In genomic region chr10:24721254-24722106, GRCh38 we compare ENCODE assay signal across 8 cellular contexts. TPM values are rescaled to one million over a fixed set of nuclear protein-coding genes. Genes with fewer than 3 reads are reported as not detected.
DNase-seq lines count a peak whose midpoint lies in the region; ATAC-seq and TF ChIP-seq lines count a peak whose summit lies in the region.

No MANE protein-coding gene starts in this region.

- H3K27ac Mint-ChIP-seq in neural crest cell (ENCODE audit: unreplicated experiment) = peak overlapping the region; percentile 82

- no peaks in the 10 kb centered on the region for H3K27me3 Mint-ChIP-seq in neural crest cell (ENCODE audit: low read depth)

- TF ChIP-seq CTCF in GM12864 (IDR thresholded peaks at IDR 0.05; ENCODE audit: low read depth, low read length, missing control alignments) (no peak), fibroblast of mammary gland (conservative IDR thresholded peaks at IDR 0.05; ENCODE audit: control insufficient read depth, insufficient read depth, low read depth, low read length) (no peak), neural crest cell (conservative IDR thresholded peaks at IDR 0.05) (no peak)

- no peak overlapping the region for H3K27ac ChIP-seq in SJCRH30

- peaks cover 21% of the 10 kb centered on the region for H3K4me1 ChIP-seq in SJCRH30

- H3K36me3 Mint-ChIP-seq in neural crest cell (ENCODE audit: low read depth) = peaks cover 3% of the 10 kb centered on the region

- peaks cover 29% of the 10 kb centered on the region for H3K4me1 Mint-ChIP-seq in neural crest cell

- H3K27me3 ChIP-seq in SJCRH30 = no peaks in the 10 kb centered on the region

- DNase-seq in GM12864 (ENCODE audit: low read depth) (no peak), SJCRH30 (peak; percentile 7 to 11), fibroblast of mammary gland (ENCODE audit: low read depth) (no peak), neural crest cell (ENCODE audit: low read depth, low spot score) (peak; percentile 22)
- no peak for DNase-seq in NK-92 treated with Interleukin-12 subunit alpha and Interleukin-12 subunit beta, amount 100 ng/mL, for 24 hours (lab: John Stamatoyannopoulos, UW)

- no peaks in the 10 kb centered on the region for H3K9me3 Mint-ChIP-seq in neural crest cell

- no peaks in the 10 kb centered on the region for H3K9me3 ChIP-seq in SJCRH30 (replicated peaks)

- ATAC-seq in HG03108 (IDR thresholded peaks at IDR 0.05; ENCODE audit: unreplicated experiment) = no peak
- no peak for ATAC-seq in HG02763 (IDR thresholded peaks at IDR 0.05; ENCODE audit: unreplicated experiment)
- no peak for ATAC-seq in HG03280 (IDR thresholded peaks at IDR 0.05; ENCODE audit: unreplicated experiment)

- no peaks in the 10 kb centered on the region for H3K36me3 ChIP-seq in SJCRH30

- H3K4me3 ChIP-seq in GM12864 (ENCODE audit: low read depth, low read length) = peak overlapping the region; percentile 76
- H3K4me3 ChIP-seq in SJCRH30 = peak overlapping the region; percentile 98
- H3K4me3 ChIP-seq in fibroblast of mammary gland (ENCODE audit: control insufficient read depth, low read depth, low read length) = peak overlapping the region; percentile 80

- no peak overlapping the region for H3K4me3 Mint-ChIP-seq in neural crest cell

RNA-seq across cellular contexts. Expression of gene ARHGAP21, which starts 2.2 kb away (rescaled TPM):
- total RNA-seq in SJCRH30 (2014; rRNA removed; shearing (Covaris generic)) = 38.0 and 48.7 TPM in 2 replicates
- 104 and 108 TPM in 2 replicates for total RNA-seq in neural crest cell

Comparison
In these comparisons a context has a peak if more than half of its experiments do, and no peak if none do; other contexts are left out.
1. DNase-seq: peak in SJCRH30 (2 of 2) and neural crest cell (single experiment); none in GM12864 (single experiment), fibroblast of mammary gland (single experiment) and NK-92 treated with Interleukin-12 subunit alpha and Interleukin-12 subunit beta, amount 100 ng/mL, for 24 hours (single experiment).
2. Peak in every context shown above with its lines, with median percentiles within 50 percentile points of each other: H3K4me3 ChIP-seq.